In genomic region chr21:14070049-14070893, GRCh38 we compare ENCODE assay signal across 30 cellular contexts.
A peak's percentile ranks its signal among the peaks of the same experiment; 100 is the strongest.
DNase-seq lines count a peak whose midpoint lies in the region; ATAC-seq and TF ChIP-seq lines count a peak whose summit lies in the region.
"Had no signal": no experiment of that assay in that cellular context is flagged by ENCODE, and none has a peak within 500 bp of the region (broad histone marks: within the 10 kb centered on the region; RNA-seq: fewer than 3 reads in every experiment).

No MANE protein-coding gene starts in this region.

- no peaks in the 10 kb centered on the region; a peak in 1 of 4 replicates for H3K4me1 ChIP-seq in SK-N-SH (ENCODE audit: control insufficient read depth in 1 of 2, insufficient read depth in 2 of 2, low read depth in 1 of 2, low read length in 1 of 2)
- H3K4me1 ChIP-seq in HAP-1, result no peaks in the 10 kb centered on the region
- H3K4me1 ChIP-seq: A549, psoas muscle, stomach, tibial artery had no signal

- H3K9me3 Mint-ChIP-seq in stimulated activated effector memory CD8-positive, alpha-beta T cell treated with anti-CD3 and anti-CD28 coated beads, Interleukin-12 subunit alpha, Interleukin-12 subunit beta, amount 100 ng/mL, for 72 hours, result no peaks in the 10 kb centered on the region
- H3K9me3 Mint-ChIP-seq: activated B cell treated with CpG ODN at 0.5 μM for 24 hours, naive B cell had no signal

- POLR2A ChIA-PET in SK-N-SH (lab: Yijun Ruan, JAX), result no interaction called here

- H3K79me2 ChIP-seq in SK-N-SH (ENCODE audit: insufficient read depth), result no peaks in the 10 kb centered on the region

- H3K9ac ChIP-seq in SK-N-SH, result no peak overlapping the region

- H3K4me3 ChIP-seq in SK-N-SH (ENCODE audit: low read depth in 2 of 2, low read length in 1 of 2) (no peak overlapping the region), HAP-1 (no peak overlapping the region)
- H3K4me3 ChIP-seq: A549, PC-9, psoas muscle, stomach, tibial artery had no signal

- peak; percentile 50 for DNase-seq in SK-N-SH
- peak; percentile 25 for DNase-seq in NCI-H1694 treated with DMSO at 0.1 percent for 48 hours (lab: John Stamatoyannopoulos, UW)
- DNase-seq in left ventricle myocardium superior, result no peak
- DNase-seq in stimulated activated effector memory CD8-positive, alpha-beta T cell treated with anti-CD3 and anti-CD28 coated beads, Interleukin-12 subunit alpha, Interleukin-12 subunit beta, amount 100 ng/mL, for 72 hours (ENCODE audit: low spot score in 2 of 2), result peak in 1 of 2 donors; percentile 38
- no peak for DNase-seq in HAP-1 (ENCODE audit: low spot score in 2 of 2)
- no peak for DNase-seq in NCI-H524 treated with DMSO at 0.1 percent for 48 hours (lab: John Stamatoyannopoulos, UW)
- DNase-seq in NCI-H1417 (lab: John Stamatoyannopoulos, UW), result no peak
- DNase-seq: activated B cell treated with CpG ODN at 0.5 μM for 24 hours; activated CD4-positive, alpha-beta T cell treated with anti-CD3 and anti-CD28 coated beads, Interleukin-2, amount 50 U/mL, for 4 hours; activated CD8-positive, alpha-beta memory T cell treated with anti-CD3 and anti-CD28 coated beads, Interleukin-2, amount 50 U/mL, for 4 hours; activated naive CD4-positive, alpha-beta T cell treated with anti-CD3 and anti-CD28 coated beads, Interleukin-2, amount 50 U/mL, for 16 hours; CD8-positive, alpha-beta memory T cell; effector memory CD4-positive, alpha-beta T cell; foreskin fibroblast; H7; hippocampal formation; naive B cell; NCI-H1436 treated with DMSO at 0.1 percent for 48 hours; nucleus accumbens; PC-9; psoas muscle; SIG-M5; stomach; T1000 had no signal

- no peak; the same call in 2 of the 3 replicates for ATAC-seq in SK-N-SH treated with all-trans-retinoic acid at 6 μM for 48 hours
- ATAC-seq in left ventricle myocardium superior, result peak; percentile 45
- no peak for ATAC-seq in stimulated activated effector memory CD8-positive, alpha-beta T cell treated with anti-CD3 and anti-CD28 coated beads, Interleukin-12 subunit alpha, Interleukin-12 subunit beta, amount 100 ng/mL, for 72 hours
- ATAC-seq: A549, left lobe of liver, psoas muscle had no signal

- H4K20me1 ChIP-seq in SK-N-SH (ENCODE audit: insufficient read depth), result no peaks in the 10 kb centered on the region

- no peak overlapping the region for H3K4me3 Mint-ChIP-seq in stimulated activated effector memory CD8-positive, alpha-beta T cell treated with anti-CD3 and anti-CD28 coated beads, Interleukin-12 subunit alpha, Interleukin-12 subunit beta, amount 100 ng/mL, for 72 hours
- H3K4me3 Mint-ChIP-seq: activated B cell treated with CpG ODN at 0.5 μM for 24 hours; B cell; CD8-positive, alpha-beta memory T cell; mesothelial cell of epicardium; naive B cell had no signal

- H3K9me3 ChIP-seq in SK-N-SH (no peaks in the 10 kb centered on the region), HAP-1 (no peaks in the 10 kb centered on the region)
- H3K9me3 ChIP-seq: A549, psoas muscle, tibial artery had no signal

- no peak overlapping the region for H2AFZ ChIP-seq in SK-N-SH (ENCODE audit: low read depth)
- H2AFZ ChIP-seq: PC-9 had no signal

- TF ChIP-seq EP300 in SK-N-SH (IDR thresholded peaks at IDR 0.05; ENCODE audit: borderline replicate concordance in 1 of 2, low read depth in 1 of 2, low read length in 1 of 2), result no peak

- no peaks in the 10 kb centered on the region for H3K36me3 ChIP-seq in SK-N-SH (replicated peaks in 1 of 2; ENCODE audit: control insufficient read depth in 1 of 2, insufficient read depth in 2 of 2, low read length in 1 of 2)
- H3K36me3 ChIP-seq in HAP-1 (replicated peaks), result no peaks in the 10 kb centered on the region
- H3K36me3 ChIP-seq: tibial artery had no signal

- H3F3A ChIP-seq in SK-N-SH (replicated peaks; ENCODE audit: insufficient read depth), result no peaks in the 10 kb centered on the region

- intact Hi-C loops in left ventricle myocardium superior (cut with micrococcal nuclease), result no loop called here

- H3K27ac ChIP-seq in SK-N-SH (ENCODE audit: low read depth in 2 of 2, low read length in 1 of 2), result no peak overlapping the region
- H3K27ac ChIP-seq: A549, PC-9, psoas muscle, stomach, tibial artery had no signal

- H3K9me2 ChIP-seq in SK-N-SH, result no peaks in the 10 kb centered on the region

- TF ChIP-seq CTCF in SK-N-SH (IDR thresholded peaks at IDR 0.05), result no peak

- no peaks in the 10 kb centered on the region for H3K4me1 Mint-ChIP-seq in stimulated activated effector memory CD8-positive, alpha-beta T cell treated with anti-CD3 and anti-CD28 coated beads, Interleukin-12 subunit alpha, Interleukin-12 subunit beta, amount 100 ng/mL, for 72 hours
- H3K4me1 Mint-ChIP-seq: activated B cell treated with CpG ODN at 0.5 μM for 24 hours; B cell; CD8-positive, alpha-beta memory T cell; mesothelial cell of epicardium; naive B cell had no signal

- 85% methylated on average over 42 of the region's 46 CpGs for WGBS in SK-N-SH (ENCODE audit: low lambda C conversion rate)

- peak overlapping the region; percentile 1 for H3K27ac Mint-ChIP-seq in stimulated activated effector memory CD8-positive, alpha-beta T cell treated with anti-CD3 and anti-CD28 coated beads, Interleukin-12 subunit alpha, Interleukin-12 subunit beta, amount 100 ng/mL, for 72 hours
- H3K27ac Mint-ChIP-seq: activated B cell treated with CpG ODN at 0.5 μM for 24 hours; B cell; CD8-positive, alpha-beta memory T cell; mesothelial cell of epicardium had no signal

- H3K27me3 ChIP-seq in SK-N-SH (ENCODE audit: insufficient read depth), result no peaks in the 10 kb centered on the region
- no peaks in the 10 kb centered on the region for H3K27me3 ChIP-seq in HAP-1 (ENCODE audit: low read depth)
- H3K27me3 ChIP-seq: stomach, tibial artery had no signal

- in situ Hi-C loops in HAP-1 (cut with MboI; ENCODE audit: low sequenced_read_pairs), result no loop called here

- TF ChIP-seq RAD21 in SK-N-SH (IDR thresholded peaks at IDR 0.05; ENCODE audit: low read length), result no peak

- CTCF ChIA-PET in SK-N-SH (lab: Yijun Ruan, JAX), result no interaction called here

- H3K4me2 ChIP-seq in SK-N-SH, result no peak overlapping the region
- H3K4me2 ChIP-seq: A549, PC-9 had no signal

- H3K36me3 Mint-ChIP-seq in stimulated activated effector memory CD8-positive, alpha-beta T cell treated with anti-CD3 and anti-CD28 coated beads, Interleukin-12 subunit alpha, Interleukin-12 subunit beta, amount 100 ng/mL, for 72 hours, result no peaks in the 10 kb centered on the region
- H3K36me3 Mint-ChIP-seq: CD8-positive, alpha-beta memory T cell; naive B cell had no signal

TF ChIP-seq in SK-N-SH, 30 proteins besides CTCF, POLR2A, EP300 and RAD21:
- TF ChIP-seq SIN3A (IDR thresholded peaks at IDR 0.05; ENCODE audit: borderline replicate concordance, low read depth, low read length) (no peak), YY1 (IDR thresholded peaks at IDR 0.05; ENCODE audit: low read depth) (no peak), TCF12 (IDR thresholded peaks at IDR 0.05) (no peak), JUND (IDR thresholded peaks at IDR 0.05) (no peak), FOXJ3 (CRISPR knock-in tag; IDR thresholded peaks at IDR 0.05) (no peak), USF2 (IDR thresholded peaks at IDR 0.05; ENCODE audit: borderline replicate concordance, low read depth, low read length) (no peak), RCOR1 (IDR thresholded peaks at IDR 0.05; ENCODE audit: low read length) (no peak), CHD2 (IDR thresholded peaks at IDR 0.05; ENCODE audit: low read length, partially characterized antibody) (no peak)

TF ChIP-seq in SK-N-SH treated with all-trans-retinoic acid at 6 μM for 48 hours, 23 proteins besides CTCF, POLR2A, EP300 and RAD21 (continues in another document):
- TF ChIP-seq CREB5 (CRISPR knock-in tag; IDR thresholded peaks at IDR 0.05; ENCODE audit: low read depth) (no peak), ZFP3 (CRISPR knock-in tag; IDR thresholded peaks at IDR 0.05) (no peak), GLIS3 (CRISPR knock-in tag; IDR thresholded peaks at IDR 0.05) (no peak), ISL1 (CRISPR knock-in tag; IDR thresholded peaks at IDR 0.05) (no peak), POU6F1 (CRISPR knock-in tag; IDR thresholded peaks at IDR 0.05; ENCODE audit: borderline replicate concordance, low read depth) (no peak), RARB (CRISPR knock-in tag; IDR thresholded peaks at IDR 0.05) (no peak), SNAI2 (CRISPR knock-in tag; IDR thresholded peaks at IDR 0.05) (no peak), BACH2 (CRISPR knock-in tag; IDR thresholded peaks at IDR 0.05; ENCODE audit: borderline replicate concordance) (no peak), ZNF565 (CRISPR knock-in tag; conservative IDR thresholded peaks at IDR 0.05; ENCODE audit: low read depth) (no peak), ZNF8 (CRISPR knock-in tag; IDR thresholded peaks at IDR 0.05) (no peak), ZC3H10 (CRISPR knock-in tag; IDR thresholded peaks at IDR 0.05) (no peak), TOX (CRISPR knock-in tag; IDR thresholded peaks at IDR 0.05; ENCODE audit: borderline replicate concordance) (no peak)

Comparison
In these comparisons a context has a peak if more than half of its experiments do, and no peak if none do; other contexts are left out.
1. DNase-seq: peak in SK-N-SH (single experiment) and NCI-H1694 treated with DMSO at 0.1 percent for 48 hours (single experiment); none in left ventricle myocardium superior (single experiment), HAP-1 (0 of 2), NCI-H524 treated with DMSO at 0.1 percent for 48 hours (single experiment) and NCI-H1417 (0 of 3).